ENCODE assay signal across 20 cellular contexts in genomic region chr7:51070163-51070562, GRCh38.
A peak's percentile ranks its signal among the peaks of the same experiment; 100 is the strongest.
DNase-seq lines count a peak whose midpoint lies in the region; ATAC-seq and TF ChIP-seq lines count a peak whose summit lies in the region.
"Had no signal": no experiment of that assay in that cellular context is flagged by ENCODE, and none has a peak within 500 bp of the region (broad histone marks: within the 10 kb centered on the region; RNA-seq: fewer than 3 reads in every experiment).

No MANE protein-coding gene starts in this region.

- WGBS in gastroesophageal sphincter (ENCODE audit: low coverage in 1 of 2), 2 donors: 22 to 23% methylated on average over 2 of the region's 2 CpGs
- WGBS in mesenchymal stem cell: no CpG with 5 or more reads among the region's 2 CpGs

- H2BK12ac ChIP-seq in mesenchymal stem cell (ENCODE audit: low read length in 2 of 2): no peak overlapping the region

- H3K4me1 ChIP-seq in gastroesophageal sphincter (peaks cover 3 to 47% (median 5%) of the 10 kb centered on the region in 3 donors), mesenchymal stem cell (ENCODE audit: control insufficient read depth, insufficient read depth, low read depth, low read length) (peaks cover 9% of the 10 kb centered on the region)

- H3K14ac ChIP-seq in mesenchymal stem cell (ENCODE audit: low read length in 2 of 2): no peak overlapping the region

- H3K23ac ChIP-seq in mesenchymal stem cell (ENCODE audit: low read length in 2 of 2): no peak overlapping the region

- no peak overlapping the region for H2BK120ac ChIP-seq in mesenchymal stem cell (ENCODE audit: low read depth, low read length)

- H3K4ac ChIP-seq in mesenchymal stem cell (ENCODE audit: low read depth in 1 of 2, low read length in 2 of 2): no peak overlapping the region

- ATAC-seq in gastroesophageal sphincter (no peak), HG03442 (IDR thresholded peaks at IDR 0.05; ENCODE audit: unreplicated experiment) (no peak)
- ATAC-seq: mucosa of descending colon, psoas muscle had no signal

- H3K18ac ChIP-seq in mesenchymal stem cell (ENCODE audit: low read depth in 1 of 2, low read length in 2 of 2): no peak overlapping the region

- peaks cover 0 to 3% of the 10 kb centered on the region in 2 donors for H3K36me3 ChIP-seq in gastroesophageal sphincter
- no peaks in the 10 kb centered on the region for H3K36me3 ChIP-seq in mesenchymal stem cell (ENCODE audit: control insufficient read depth in 1 of 2, insufficient read depth in 2 of 2, low read depth in 1 of 2, low read length in 2 of 2)
- H3K36me3 ChIP-seq: neural progenitor cell, spleen had no signal

- H3K4me2 ChIP-seq in mesenchymal stem cell (ENCODE audit: low read length, poor library complexity, severe bottlenecking): no peak overlapping the region
- H3K4me2 ChIP-seq: neural progenitor cell had no signal

- H2BK15ac ChIP-seq in mesenchymal stem cell (ENCODE audit: low read depth, poor library complexity, severe bottlenecking): no peak overlapping the region

- H3K27me3 ChIP-seq in gastroesophageal sphincter (no peaks in the 10 kb centered on the region), mesenchymal stem cell (ENCODE audit: control insufficient read depth in 1 of 2, insufficient read depth in 1 of 2, low read length in 2 of 2) (no peaks in the 10 kb centered on the region)
- H3K27me3 ChIP-seq: neural progenitor cell, spleen had no signal

- H2AK5ac ChIP-seq in mesenchymal stem cell (ENCODE audit: low read length, severe bottlenecking): no peak overlapping the region

- H4K8ac ChIP-seq in mesenchymal stem cell (ENCODE audit: low read length): no peak overlapping the region

- H2BK5ac ChIP-seq in mesenchymal stem cell (ENCODE audit: low read depth, low read length, poor library complexity, severe bottlenecking): no peak overlapping the region

- H3K9ac ChIP-seq in mesenchymal stem cell (ENCODE audit: low read length): peak overlapping the region; percentile 52
- H3K9ac ChIP-seq: neural progenitor cell had no signal

- H3K79me1 ChIP-seq in mesenchymal stem cell (replicated peaks; ENCODE audit: low read length, poor library complexity, severe bottlenecking): no peaks in the 10 kb centered on the region

- TF ChIP-seq CTCF in VCaP (conservative IDR thresholded peaks at IDR 0.05) (no peak), gastroesophageal sphincter (IDR thresholded peaks at IDR 0.05) (no peak)

- no peak overlapping the region for H2AFZ ChIP-seq in mesenchymal stem cell (ENCODE audit: low read depth, low read length)
- H2AFZ ChIP-seq: neural progenitor cell had no signal

- no peak for TF ChIP-seq EP300 in gastroesophageal sphincter (IDR thresholded peaks at IDR 0.05)

- H3K4me3 ChIP-seq in gastroesophageal sphincter (no peak overlapping the region), mesenchymal stem cell (ENCODE audit: insufficient read depth in 1 of 2, low read depth in 1 of 2, low read length in 2 of 2) (no peak overlapping the region)
- H3K4me3 ChIP-seq: mucosa of descending colon, neural progenitor cell, psoas muscle, spleen had no signal

- H3K27ac ChIP-seq in VCaP (peak overlapping the region; percentile 70), gastroesophageal sphincter (peak overlapping the region in 3 of 4 donors; percentile 36 to 52 (median 52)), mesenchymal stem cell (ENCODE audit: low read length, poor library complexity, severe bottlenecking) (no peak overlapping the region)
- H3K27ac ChIP-seq: neural progenitor cell, psoas muscle had no signal

- TF ChIP-seq POLR2A in gastroesophageal sphincter (IDR thresholded peaks at IDR 0.05): no peak

- no peak overlapping the region for H4K91ac ChIP-seq in mesenchymal stem cell (ENCODE audit: low read length)

- no peaks in the 10 kb centered on the region for H3K9me3 ChIP-seq in gastroesophageal sphincter
- peaks cover 4% of the 10 kb centered on the region for H3K9me3 ChIP-seq in mesenchymal stem cell (ENCODE audit: control insufficient read depth, low read length)
- H3K9me3 ChIP-seq: mucosa of descending colon, psoas muscle, spleen had no signal

- DNase-seq in AG20443 (ENCODE audit: low spot score) (peak; percentile 34), mesenchymal stem cell (no peak), DMS114 treated with DMSO at 0.1 percent for 48 hours (lab: John Stamatoyannopoulos, UW; ENCODE audit: unreplicated experiment) (no peak), hepatic stellate cell (ENCODE audit: low spot score) (no peak), NCI-H345 treated with DMSO at 0.1 percent for 48 hours (lab: John Stamatoyannopoulos, UW; ENCODE audit: unreplicated experiment) (no peak)
- DNase-seq: ACHN; activated CD4-positive, alpha-beta T cell treated with anti-CD3 and anti-CD28 coated beads for 48 hours; CD4-positive, alpha-beta memory T cell; islet precursor cell; KG1; mucosa of descending colon; NCI-H1092; NCI-H2081; NCI-H510A treated with DMSO at 0.1 percent for 48 hours; psoas muscle; spleen had no signal
